In the genomic region with DNA sequence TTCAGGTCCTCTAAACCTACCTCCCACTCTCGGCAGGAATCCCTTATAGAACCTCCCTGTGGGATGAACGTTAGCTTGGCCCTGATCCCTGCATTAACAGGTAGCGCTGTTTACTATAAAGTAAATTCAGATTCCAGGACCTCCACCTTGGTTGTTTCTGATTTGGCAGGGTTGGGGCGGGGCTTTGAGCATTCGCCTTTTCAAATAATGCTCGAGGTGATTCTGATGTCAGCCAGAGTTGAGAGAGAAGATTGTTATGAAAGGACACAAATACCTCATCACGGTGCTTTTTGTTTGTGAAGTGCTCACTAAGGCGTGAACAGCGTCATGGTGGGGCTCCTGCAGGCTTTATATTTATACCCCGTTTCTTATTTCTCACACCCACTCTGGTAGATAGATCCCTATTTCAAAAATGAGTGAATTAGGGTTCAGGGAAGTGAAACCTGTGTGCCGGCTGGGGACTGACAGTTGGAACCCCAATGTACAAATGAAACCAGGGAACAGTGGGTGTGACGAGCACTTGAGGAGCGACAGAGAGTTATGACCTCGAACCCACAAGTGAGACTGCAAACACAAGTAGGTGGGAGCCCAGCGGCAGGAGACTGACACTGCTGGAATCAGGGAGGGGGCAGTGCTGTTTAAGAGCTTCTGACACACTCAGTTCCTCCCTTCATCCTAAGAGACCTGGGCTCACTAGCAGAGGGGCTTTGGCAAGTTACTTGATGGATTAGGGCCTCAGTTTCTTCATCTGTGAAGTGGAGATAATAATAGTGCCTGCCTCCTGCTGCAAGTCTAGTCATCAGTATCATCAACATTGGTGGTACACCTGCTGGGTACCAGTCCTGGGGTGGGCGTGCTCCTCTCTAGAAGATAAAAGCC, we compare ENCODE assay signal across 8 cellular contexts. TPM values are rescaled to one million over a fixed set of nuclear protein-coding genes. Genes with fewer than 3 reads are reported as not detected.
DNase-seq lines count a peak whose midpoint lies in the region; ATAC-seq and TF ChIP-seq lines count a peak whose summit lies in the region.

No MANE protein-coding gene starts in this region.

- peaks cover 0 to 3% (median 0%) of the 10 kb centered on the region in 11 experiments; a peak in 1 of 22 replicates for H3K9me3 ChIP-seq in BLaER1 treated with 17β-estradiol and CSF1 and Interleukin-3, amounts not matched to agents 10 nM and 100 nM (replicated peaks in 1 of 11)
- no peaks in the 10 kb centered on the region for H3K9me3 ChIP-seq in muscle layer of duodenum (ENCODE audit: control insufficient read depth in 1 of 2, low read length in 2 of 2)
- no peaks in the 10 kb centered on the region for H3K9me3 ChIP-seq in psoas muscle

- WGBS in psoas muscle, 3 donors = 78 to 82% (median 78%) methylated on average over 16 of the region's 16 CpGs

- peaks cover 0 to 19% (median 8%) of the 10 kb centered on the region in 11 experiments; a peak in 8 of 22 replicates for H3K27me3 ChIP-seq in BLaER1 treated with 17β-estradiol and CSF1 and Interleukin-3, amounts not matched to agents 10 nM and 100 nM
- H3K27me3 ChIP-seq in muscle layer of duodenum (ENCODE audit: low read depth, low read length) (no peaks in the 10 kb centered on the region), psoas muscle (ENCODE audit: insufficient read depth in 3 of 3, low read length in 2 of 3) (no peaks in the 10 kb centered on the region)

- peaks cover 57 to 100% (median 93%) of the 10 kb centered on the region in 10 experiments for H3K4me1 ChIP-seq in BLaER1 treated with 17β-estradiol and CSF1 and Interleukin-3, amounts not matched to agents 10 nM and 100 nM
- no peaks in the 10 kb centered on the region for H3K4me1 ChIP-seq in muscle layer of duodenum (ENCODE audit: control insufficient read depth in 1 of 2, insufficient read depth in 2 of 2, low read length in 2 of 2)
- no peaks in the 10 kb centered on the region for H3K4me1 ChIP-seq in psoas muscle

- peak overlapping the region; percentile 80 to 97 (median 89) for H3K4me2 ChIP-seq in BLaER1 treated with 17β-estradiol and CSF1 and Interleukin-3, amounts not matched to agents 10 nM and 100 nM

- H4K20me1 ChIP-seq in BLaER1 treated with 17β-estradiol and CSF1 and Interleukin-3, amounts not matched to agents 10 nM and 100 nM = no peaks in the 10 kb centered on the region; a peak in 1 of 22 replicates

- no peak for TF ChIP-seq CTCF in psoas muscle (IDR thresholded peaks at IDR 0.05)

- DNase-seq in activated CD4-positive, alpha-beta T cell treated with anti-CD3 and anti-CD28 coated beads, Interleukin-2, amount 50 U/mL, for 4 hours = peak; percentile 51 to 55
- DNase-seq in H4 (ENCODE audit: low spot score) (no peak), psoas muscle (no peak), GDM1 (lab: John Stamatoyannopoulos, UW) (no peak)

- H3K9ac ChIP-seq in BLaER1 treated with 17β-estradiol and CSF1 and Interleukin-3, amounts not matched to agents 10 nM and 100 nM = peak overlapping the region in 10 of 11 experiments; percentile 4 to 75 (median 66); a peak in 20 of 22 replicates

- H3K27ac ChIP-seq in BLaER1 treated with 17β-estradiol and CSF1 and Interleukin-3, amounts not matched to agents 10 nM and 100 nM = peak overlapping the region in 10 of 11 experiments; percentile 32 to 95 (median 78); a peak in 20 of 22 replicates
- H3K27ac ChIP-seq in muscle layer of duodenum (ENCODE audit: low read length) = peak overlapping the region; percentile 25
- no peak overlapping the region for H3K27ac ChIP-seq in psoas muscle

- intact Hi-C loops in psoas muscle (cut with DNase I) = loop anchor here in 1 of 2 donors (2.0 kb wide), 1 partner anchor 75 kb away; no protein-coding TSS in a partner anchor

- peak overlapping the region in 8 of 10 experiments; percentile 25 to 50 (median 38); a peak in 16 of 20 replicates for H3K4me3 ChIP-seq in BLaER1 treated with 17β-estradiol and CSF1 and Interleukin-3, amounts not matched to agents 10 nM and 100 nM
- H3K4me3 ChIP-seq in muscle layer of duodenum (ENCODE audit: low read depth in 1 of 2, low read length in 2 of 2) = no peak overlapping the region
- H3K4me3 ChIP-seq in psoas muscle = no peak overlapping the region

- no peaks in the 10 kb centered on the region for H3K36me3 ChIP-seq in BLaER1 treated with 17β-estradiol and CSF1 and Interleukin-3, amounts not matched to agents 10 nM and 100 nM
- H3K36me3 ChIP-seq in muscle layer of duodenum (ENCODE audit: control insufficient read depth in 1 of 2, insufficient read depth in 2 of 2, low read length in 2 of 2) (no peaks in the 10 kb centered on the region), psoas muscle (ENCODE audit: insufficient read depth in 1 of 2, low read depth in 1 of 2) (no peaks in the 10 kb centered on the region)

- ATAC-seq in GM19351 (IDR thresholded peaks at IDR 0.05; ENCODE audit: unreplicated experiment) (peak; percentile 76), HG03378 (IDR thresholded peaks at IDR 0.05; ENCODE audit: unreplicated experiment) (peak; percentile 84), psoas muscle (no peak)

RNA-seq across cellular contexts. Expression of gene CXCR4, which starts 14.3 kb away (rescaled TPM):
- total RNA-seq in H4 (2014; rRNA removed; shearing (Covaris generic)) = 0.06 TPM in 1 of 2 replicates, not detected in the other
- 1 to 10 TPM; 2.6 to 8.2 (median 5.0) TPM for total RNA-seq in psoas muscle
- 1 to 10 TPM; 1.8 to 9.1 (median 1.8) TPM for polyA plus RNA-seq in psoas muscle

Comparison
In these comparisons a context has a peak if more than half of its experiments do, and no peak if none do; other contexts are left out.
1. H3K4me3 ChIP-seq: peak in BLaER1 treated with 17β-estradiol and CSF1 and Interleukin-3, amounts not matched to agents 10 nM and 100 nM (8 of 10); none in muscle layer of duodenum (0 of 2) and psoas muscle (single experiment).
2. ATAC-seq: peak in GM19351 (single experiment) and HG03378 (single experiment); none in psoas muscle (0 of 4).
3. DNase-seq: peak in activated CD4-positive, alpha-beta T cell treated with anti-CD3 and anti-CD28 coated beads, Interleukin-2, amount 50 U/mL, for 4 hours (2 of 2); none in H4 (single experiment), psoas muscle (0 of 2) and GDM1 (single experiment).